In genomic region chr16:765488-765865, GRCh38 we compare ENCODE assay signal across 1 cellular context.
TF ChIP-seq lines count a peak whose summit lies in the region.

No MANE protein-coding gene starts in this region.

TF ChIP-seq in K562, 482 proteins besides CTCF, POLR2A, EP300 and RAD21:
- TF ChIP-seq HNRNPL (IDR thresholded peaks at IDR 0.05; ENCODE audit: low read depth, low read length), result 0 out of 2 replicates have a peak, but pooled peaks have one; percentile 58
- no peak for TF ChIP-seq RBFOX2 (IDR thresholded peaks at IDR 0.05; ENCODE audit: low read depth, low read length)
- 0 out of 2 replicates have a peak, but pooled peaks have one; percentile 3 for TF ChIP-seq TFAP4 (CRISPR knock-in tag; IDR thresholded peaks at IDR 0.05; ENCODE audit: borderline replicate concordance)
- peak; percentile 44; the same call in 1 of the 2 replicates for TF ChIP-seq ZBTB33 (CRISPR knock-in tag; IDR thresholded peaks at IDR 0.05)
